ENCODE assay signal across 10 cellular contexts in genomic region chr1:44740179-44740617, GRCh38. TPM values are rescaled to one million over a fixed set of nuclear protein-coding genes. Genes with fewer than 3 reads are reported as not detected.
DNase-seq lines count a peak whose midpoint lies in the region; ATAC-seq, FAIRE-seq and TF ChIP-seq lines count a peak whose summit lies in the region.
"Had no signal": no experiment of that assay in that cellular context is flagged by ENCODE, and none has a peak within 500 bp of the region (broad histone marks: within the 10 kb centered on the region; RNA-seq: fewer than 3 reads in every experiment).

No MANE protein-coding gene starts in this region.

- no peaks in the 10 kb centered on the region for H3K27me3 ChIP-seq in OCI-LY1 (ENCODE audit: insufficient read depth, low read length)
- no peaks in the 10 kb centered on the region for H3K27me3 ChIP-seq in prostate gland (replicated peaks; ENCODE audit: insufficient read depth)
- H3K27me3 ChIP-seq: pancreas had no signal

- no peak overlapping the region for H2AFZ ChIP-seq in OCI-LY1 (ENCODE audit: low read length)

- 1% methylated on average over 14 of the region's 14 CpGs for WGBS in prostate gland

- no peaks in the 10 kb centered on the region for H4K20me1 ChIP-seq in OCI-LY1 (ENCODE audit: insufficient read depth, low read length)

- DNase-seq in epithelial cell of proximal tubule (ENCODE audit: low read depth) (no peak), prostate gland (ENCODE audit: low spot score) (no peak), D721Med (ENCODE audit: insufficient read length, low spot score) (no peak), NCI-H774 (lab: John Stamatoyannopoulos, UW) (no peak), HTR-8/SVneo (ENCODE audit: insufficient read length, low spot score) (no peak)

- no peaks in the 10 kb centered on the region for H3K9me2 ChIP-seq in OCI-LY1 (ENCODE audit: low read depth, low read length)

- H3K79me2 ChIP-seq in OCI-LY1 (ENCODE audit: insufficient read depth, low read length) = peaks cover 21% of the 10 kb centered on the region

- ATAC-seq in GM19395 (IDR thresholded peaks at IDR 0.05; ENCODE audit: unreplicated experiment) = peak; percentile 23
- no peak for ATAC-seq in GM18505 (IDR thresholded peaks at IDR 0.05; ENCODE audit: unreplicated experiment)

- H3F3A ChIP-seq in OCI-LY1 (ENCODE audit: insufficient read depth, low read length) = no peaks in the 10 kb centered on the region

- peaks cover 37% of the 10 kb centered on the region for H3K36me3 ChIP-seq in OCI-LY1 (ENCODE audit: insufficient read depth, low read length)
- H3K36me3 ChIP-seq in prostate gland = no peaks in the 10 kb centered on the region
- H3K36me3 ChIP-seq: pancreas had no signal

- FAIRE-seq in D721Med (lab: Jason Lieb, UNC) (no peak), HTR-8/SVneo (lab: Jason Lieb, UNC) (no peak)

- peak overlapping the region; percentile 99 for H3K4me2 ChIP-seq in OCI-LY1 (ENCODE audit: low read length)

- peak overlapping the region; percentile 99 for H3K9ac ChIP-seq in OCI-LY1 (ENCODE audit: low read length)

- TF ChIP-seq CTCF in OCI-LY1 (IDR thresholded peaks at IDR 0.05; ENCODE audit: low read length) (no peak), epithelial cell of proximal tubule (conservative IDR thresholded peaks at IDR 0.05; ENCODE audit: low read depth, low read length) (no peak), prostate gland (IDR thresholded peaks at IDR 0.05) (no peak), D721Med (IDR thresholded peaks at IDR 0.05; ENCODE audit: insufficient read depth, missing control alignments) (no peak)

- H3K4me1 ChIP-seq in OCI-LY1 (ENCODE audit: insufficient read depth, low read length, severe bottlenecking) (peaks cover 31% of the 10 kb centered on the region), prostate gland (replicated peaks) (no peaks in the 10 kb centered on the region)

- H3K27ac ChIP-seq in OCI-LY1 (ENCODE audit: low read depth, low read length, poor library complexity, severe bottlenecking) = peak overlapping the region; percentile 79
- H3K27ac ChIP-seq in prostate gland = no peak overlapping the region

- no peaks in the 10 kb centered on the region for H3K9me3 ChIP-seq in OCI-LY1 (ENCODE audit: low read length)
- H3K9me3 ChIP-seq in prostate gland = no peaks in the 10 kb centered on the region
- H3K9me3 ChIP-seq: pancreas had no signal

- TF ChIP-seq POLR2A in prostate gland (IDR thresholded peaks at IDR 0.05) (no peak), GM18505 (IDR thresholded peaks at IDR 0.05; ENCODE audit: borderline replicate concordance, extremely low read depth, insufficient read depth, insufficient read length) (no peak)

- H3K4me3 ChIP-seq in OCI-LY1 (ENCODE audit: low read depth, low read length, poor library complexity, severe bottlenecking) = peak overlapping the region; percentile 99
- peak overlapping the region; percentile 80 for H3K4me3 ChIP-seq in epithelial cell of proximal tubule (ENCODE audit: low read depth, low read length)
- H3K4me3 ChIP-seq in prostate gland = peak overlapping the region; percentile 41 to 43

- intact Hi-C loops in prostate gland (cut with DNase I) = no loop called here

RNA-seq across cellular contexts. Expression of gene KIF2C, which starts 0.6 kb away (rescaled TPM):
- 72.8 and 88.2 TPM in 2 replicates for total RNA-seq in epithelial cell of proximal tubule
- 10 to 100 TPM in 1 of 2 donors, 1 to 10 TPM in 1; 3.5 to 13.2 TPM for total RNA-seq in prostate gland

RNA-seq across cellular contexts. Expression of gene RNU5D-1, which starts 9.2 kb away (rescaled TPM):
- total RNA-seq in epithelial cell of proximal tubule (not detected in 2 replicates), prostate gland (not detected)
- total RNA-seq: NCI-H460, pancreas had no signal

RNA-seq across cellular contexts. Expression of gene RPS8, which starts 35.1 kb away (rescaled TPM):
- total RNA-seq in epithelial cell of proximal tubule (2,248 and 2,814 TPM in 2 replicates), prostate gland (1,000 to 10,000 TPM; 1,669 to 3,439 TPM)

RNA-seq across cellular contexts. Expression of gene BEST4, which starts 47.8 kb away (rescaled TPM):
- 0.07 and 0.12 TPM in 2 replicates for total RNA-seq in epithelial cell of proximal tubule
- not detected for total RNA-seq in prostate gland
- total RNA-seq: NCI-H460 had no signal

RNA-seq across cellular contexts. Expression of gene PLK3, which starts 60.0 kb away (rescaled TPM):
- total RNA-seq in epithelial cell of proximal tubule (25.5 and 51.1 TPM in 2 replicates), prostate gland (10 to 100 TPM in 1 of 2 donors, 1 to 10 TPM in 1; 5.2 to 15.5 TPM)

Comparison
In these comparisons a context has a peak if more than half of its experiments do, and no peak if none do; other contexts are left out.
1. H3K4me3 ChIP-seq: peak in every context shown above with its lines; median percentile 99 in OCI-LY1; 80 in epithelial cell of proximal tubule; 42 in prostate gland.